Comparison of ENCODE assay signal across 9 cellular contexts in genomic region chr1:221778535-221779142, GRCh38. TPM values are rescaled to one million over a fixed set of nuclear protein-coding genes. Genes with fewer than 3 reads are reported as not detected.
DNase-seq lines count a peak whose midpoint lies in the region; ATAC-seq, FAIRE-seq and TF ChIP-seq lines count a peak whose summit lies in the region.
"Had no signal": no experiment of that assay in that cellular context is flagged by ENCODE, and none has a peak within 500 bp of the region (broad histone marks: within the 10 kb centered on the region; RNA-seq: fewer than 3 reads in every experiment).

No MANE protein-coding gene starts in this region.

- 49 to 68% (median 51%) methylated on average over 8 of the region's 8 CpGs for WGBS in small intestine, 3 donors
- WGBS in neuronal stem cell (ENCODE audit: extremely low coverage in 2 of 2, insufficient read length in 2 of 2, insufficient replicate concordance in 1 of 2), 2 donors, result no CpG with 5 or more reads among the region's 8 CpGs

- no peak overlapping the region for H3K9ac ChIP-seq in neuronal stem cell (ENCODE audit: low read depth, low read length, poor library complexity)

- H3K4me1 ChIP-seq in small intestine (ENCODE audit: control insufficient read depth in 2 of 2, insufficient read depth in 1 of 2, low read depth in 1 of 2, low read length in 1 of 2) (no peaks in the 10 kb centered on the region), neuronal stem cell (ENCODE audit: control insufficient read depth in 2 of 2, insufficient read depth in 1 of 2, low read depth in 1 of 2, low read length in 2 of 2) (peaks cover 0 to 4% of the 10 kb centered on the region in 2 donors)

- no peak overlapping the region for H2BK12ac ChIP-seq in neuronal stem cell (ENCODE audit: low read length)

- H4K8ac ChIP-seq in neuronal stem cell (ENCODE audit: low read depth, low read length), result no peak overlapping the region

- H2BK15ac ChIP-seq in neuronal stem cell (ENCODE audit: low read length), result no peak overlapping the region

- H3K23ac ChIP-seq in neuronal stem cell (ENCODE audit: low read depth, low read length, poor library complexity), result no peak overlapping the region

- H2AK5ac ChIP-seq in neuronal stem cell (ENCODE audit: low read depth, low read length), result no peak overlapping the region

- H3K4me3 ChIP-seq in small intestine (ENCODE audit: low read depth in 1 of 2, low read length in 2 of 2) (no peak overlapping the region), neuronal stem cell (ENCODE audit: low read length in 2 of 2) (no peak overlapping the region)

- no peaks in the 10 kb centered on the region for H3K79me1 ChIP-seq in neuronal stem cell (ENCODE audit: low read depth, low read length)

- H2BK5ac ChIP-seq in neuronal stem cell (ENCODE audit: low read length), result no peak overlapping the region

- no peak overlapping the region for H3K4ac ChIP-seq in neuronal stem cell (ENCODE audit: low read length)

- H3K14ac ChIP-seq in neuronal stem cell (ENCODE audit: low read length), result no peak overlapping the region

- H3K18ac ChIP-seq in neuronal stem cell (ENCODE audit: low read length), result no peak overlapping the region

- H3K27me3 ChIP-seq in small intestine (ENCODE audit: control insufficient read depth in 2 of 2, insufficient read depth in 2 of 2, low read length in 2 of 2) (no peaks in the 10 kb centered on the region), neuronal stem cell (ENCODE audit: control insufficient read depth in 3 of 3, insufficient read depth in 3 of 3, low read depth in 1 of 3, low read length in 3 of 3) (no peaks in the 10 kb centered on the region)

- no peak overlapping the region for H3K4me2 ChIP-seq in neuronal stem cell (ENCODE audit: insufficient read depth, low read length, poor library complexity, severe bottlenecking)

- H3K27ac ChIP-seq in small intestine (ENCODE audit: low read depth in 1 of 2, low read length in 1 of 2) (peak overlapping the region in 1 of 2 donors; percentile 9), neuronal stem cell (replicated peaks; ENCODE audit: low read length) (no peak overlapping the region)
- H3K27ac ChIP-seq: 22Rv1 had no signal

- H2BK120ac ChIP-seq in neuronal stem cell (ENCODE audit: low read depth, low read length), result no peak overlapping the region

- no peak for TF ChIP-seq CTCF in GM20000 (IDR thresholded peaks at IDR 0.05; ENCODE audit: extremely low read depth, missing control alignments)

- H2AFZ ChIP-seq in neuronal stem cell (ENCODE audit: low read length), result no peak overlapping the region

- H3K36me3 ChIP-seq in small intestine (ENCODE audit: control insufficient read depth in 2 of 2, insufficient read depth in 2 of 2, low read length in 2 of 2), result no peaks in the 10 kb centered on the region
- H3K36me3 ChIP-seq in neuronal stem cell (replicated peaks in 1 of 2; ENCODE audit: control insufficient read depth in 2 of 2, insufficient read depth in 2 of 2, low read length in 2 of 2), result no peaks in the 10 kb centered on the region

- peak; percentile 23 for DNase-seq in NK-92 treated with Interleukin-12 subunit alpha and Interleukin-12 subunit beta, amount 100 ng/mL, for 24 hours (lab: John Stamatoyannopoulos, UW)
- no peak for DNase-seq in NK-92 (lab: John Stamatoyannopoulos, UW; ENCODE audit: unreplicated experiment)
- DNase-seq in SKM-1 (lab: John Stamatoyannopoulos, UW; ENCODE audit: unreplicated experiment), result peak; percentile 40
- DNase-seq in small intestine, result peak; percentile 42
- DNase-seq in GM20000 (ENCODE audit: low spot score), result no peak
- DNase-seq in neuronal stem cell (ENCODE audit: low spot score), result no peak
- no peak for DNase-seq in NCI-H2107 treated with DMSO at 0.1 percent for 48 hours (lab: John Stamatoyannopoulos, UW; ENCODE audit: unreplicated experiment)

- H4K91ac ChIP-seq in neuronal stem cell (ENCODE audit: low read depth, low read length, poor library complexity), result no peak overlapping the region

- no peak for FAIRE-seq in small intestine (lab: Jason Lieb, UNC)

- no peaks in the 10 kb centered on the region for H3K9me3 ChIP-seq in small intestine (ENCODE audit: control insufficient read depth, low read depth)
- H3K9me3 ChIP-seq in neuronal stem cell (replicated peaks in 1 of 2; ENCODE audit: control insufficient read depth in 2 of 2, insufficient read depth in 1 of 2, low read depth in 1 of 2, low read length in 2 of 2), result no peaks in the 10 kb centered on the region

- peak; percentile 33 for ATAC-seq in HG02885 (IDR thresholded peaks at IDR 0.05; ENCODE audit: poor library complexity, unreplicated experiment)

RNA-seq across cellular contexts. Expression of gene DUSP10, which starts 36.8 kb away (rescaled TPM):
- polyA plus RNA-seq in small intestine, result 1 to 10 TPM; 1.1 to 2.8 (median 1.4) TPM
- 1.8 TPM for polyA plus RNA-seq in neuronal stem cell (2013, experiment 1 of 2)
- 1.5 TPM for polyA plus RNA-seq in neuronal stem cell (2013, experiment 2 of 2)

Comparison
In these comparisons a context has a peak if more than half of its experiments do, and no peak if none do; other contexts are left out.
1. DNase-seq: peak in NK-92 treated with Interleukin-12 subunit alpha and Interleukin-12 subunit beta, amount 100 ng/mL, for 24 hours (single experiment), SKM-1 (single experiment) and small intestine (single experiment); none in NK-92 (single experiment), GM20000 (single experiment), neuronal stem cell (single experiment) and NCI-H2107 treated with DMSO at 0.1 percent for 48 hours (single experiment).